Comparison of ENCODE assay signal across 9 cellular contexts in genomic region chr17:39939588-39940419, GRCh38. TPM values are rescaled to one million over a fixed set of nuclear protein-coding genes. Genes with fewer than 3 reads are reported as not detected.
DNase-seq lines count a peak whose midpoint lies in the region; ATAC-seq and TF ChIP-seq lines count a peak whose summit lies in the region.
"Had no signal": no experiment of that assay in that cellular context is flagged by ENCODE, and none has a peak within 500 bp of the region (broad histone marks: within the 10 kb centered on the region; RNA-seq: fewer than 3 reads in every experiment).

No MANE protein-coding gene starts in this region.

- peaks cover 5% of the 10 kb centered on the region; the same call in 1 of the 2 replicates for H3K4me1 ChIP-seq in HEK293 (ENCODE audit: control insufficient read depth, insufficient read depth, low read length)
- H3K4me1 ChIP-seq in naive thymus-derived CD4-positive, alpha-beta T cell (ENCODE audit: control insufficient read depth in 2 of 2, insufficient read depth in 2 of 2, low read length in 2 of 2), result peaks cover 4 to 7% of the 10 kb centered on the region in 2 donors

- DNase-seq in NCI-H1417 (lab: John Stamatoyannopoulos, UW) (peak in 2 of 3 experiments; percentile 14 to 53), NCI-H1417 treated with DMSO at 0.1 percent for 48 hours (lab: John Stamatoyannopoulos, UW) (no peak), brain microvascular endothelial cell (peak; percentile 87), HK-2 (ENCODE audit: unreplicated experiment) (no peak)
- peak in 6 of 9 donors; percentile 21 to 80 (median 61) for DNase-seq in naive thymus-derived CD4-positive, alpha-beta T cell

- in situ Hi-C loops in brain microvascular endothelial cell (cut with HindIII; ENCODE audit: low pct_ligation_motif_present, low sequenced_read_pairs), result no loop called here

- ATAC-seq in naive thymus-derived CD4-positive, alpha-beta T cell, result peak; percentile 87
- ATAC-seq in GM18909 (IDR thresholded peaks at IDR 0.05; ENCODE audit: poor library complexity, unreplicated experiment), result no peak

- no peaks in the 10 kb centered on the region for H3K9me3 ChIP-seq in HEK293 (ENCODE audit: control insufficient read depth, insufficient read depth, low read depth, low read length)
- no peaks in the 10 kb centered on the region for H3K9me3 ChIP-seq in naive thymus-derived CD4-positive, alpha-beta T cell (ENCODE audit: control insufficient read depth in 2 of 3, low read length in 3 of 3)

- no peaks in the 10 kb centered on the region for H3K27me3 ChIP-seq in brain microvascular endothelial cell (replicated peaks)
- no peaks in the 10 kb centered on the region for H3K27me3 ChIP-seq in naive thymus-derived CD4-positive, alpha-beta T cell (ENCODE audit: control insufficient read depth in 2 of 2, insufficient read depth in 2 of 2, low read length in 2 of 2)

- peaks cover 0 to 3% (median 0%) of the 10 kb centered on the region in 5 donors for H3K27me3 Mint-ChIP-seq in naive thymus-derived CD4-positive, alpha-beta T cell

- H3K27ac ChIP-seq in HEK293 (ENCODE audit: extremely low read depth, low read depth, low read length) (no peak overlapping the region), brain microvascular endothelial cell (peak overlapping the region; percentile 67)
- H3K27ac ChIP-seq in naive thymus-derived CD4-positive, alpha-beta T cell (ENCODE audit: low read depth, low read length), result no peak overlapping the region
- H3K27ac ChIP-seq: C4-2B had no signal

- peak overlapping the region in 5 of 9 donors; percentile 10 to 94 (median 86) for H3K27ac Mint-ChIP-seq in naive thymus-derived CD4-positive, alpha-beta T cell

- TF ChIP-seq CTCF in HEK293 (tag by site-specific recombination; IDR thresholded peaks at IDR 0.05) (peak; percentile 77), brain microvascular endothelial cell (IDR thresholded peaks at IDR 0.05; ENCODE audit: low read depth, low read length, missing control alignments) (peak; percentile 80)

- H3K4me1 Mint-ChIP-seq in naive thymus-derived CD4-positive, alpha-beta T cell, result peaks cover 5 to 23% (median 12%) of the 10 kb centered on the region in 7 donors

- H3K4me3 ChIP-seq in HEK293 (ENCODE audit: low read depth, low read length) (no peak overlapping the region), brain microvascular endothelial cell (ENCODE audit: low read depth, low read length) (no peak overlapping the region)
- no peak overlapping the region for H3K4me3 ChIP-seq in naive thymus-derived CD4-positive, alpha-beta T cell (ENCODE audit: low read length)

- intact Hi-C loops in naive thymus-derived CD4-positive, alpha-beta T cell (cut with micrococcal nuclease), result loop anchor here in 1 of 2 donors (1.0 kb wide), 1 partner anchor 14 kb away; no protein-coding TSS in a partner anchor

- peak overlapping the region in 1 of 10 donors; percentile 69 for H3K4me3 Mint-ChIP-seq in naive thymus-derived CD4-positive, alpha-beta T cell

- H3K36me3 ChIP-seq in HEK293 (ENCODE audit: control insufficient read depth in 2 of 2, insufficient read depth in 1 of 2, low read length in 2 of 2) (no peaks in the 10 kb centered on the region), brain microvascular endothelial cell (replicated peaks) (no peaks in the 10 kb centered on the region)
- H3K36me3 ChIP-seq in naive thymus-derived CD4-positive, alpha-beta T cell (ENCODE audit: control insufficient read depth in 2 of 3, insufficient read depth in 3 of 3, low read length in 3 of 3), result no peaks in the 10 kb centered on the region

- H3K36me3 Mint-ChIP-seq in naive thymus-derived CD4-positive, alpha-beta T cell, result peaks cover 0 to 3% (median 0%) of the 10 kb centered on the region in 5 donors

- POLR2A ChIA-PET in HEK293 (lab: Yijun Ruan, JAX), result interaction anchor here (0.5 to 1.2 kb wide), 2 partner anchors 11 to 210 kb away, joined by 3 to 4 read pairs; no protein-coding TSS in a partner anchor
- POLR2A ChIA-PET in naive thymus-derived CD4-positive, alpha-beta T cell (lab: Charles Lee), result interaction anchor here (0.7 kb wide), 1 partner anchor 174 kb away, joined by 3 read pairs; no protein-coding TSS in a partner anchor

- no peaks in the 10 kb centered on the region for H3K9me3 Mint-ChIP-seq in naive thymus-derived CD4-positive, alpha-beta T cell

- CTCF ChIA-PET in HEK293 (lab: Yijun Ruan, JAX), result interaction anchor here (0.6 to 3.8 kb wide), 18 partner anchors 8 to 318 kb away, joined by 3 to 35 read pairs (median 4); partner anchors contain the start of genes MIEN1 and PSMD3
- CTCF ChIA-PET in naive thymus-derived CD4-positive, alpha-beta T cell (lab: Charles Lee), result interaction anchor here (0.6 kb wide), 1 partner anchor 320 kb away, joined by 6 read pairs; no protein-coding TSS in a partner anchor

TF ChIP-seq in HEK293, 187 proteins besides CTCF, POLR2A, EP300 and RAD21 (continues in another document):
- TF ChIP-seq INSM2 (tag by site-specific recombination; IDR thresholded peaks at IDR 0.05) (no peak), ZNF513 (tag by site-specific recombination; IDR thresholded peaks at IDR 0.05) (no peak), ZNF10 (tag by site-specific recombination; IDR thresholded peaks at IDR 0.05) (peak; percentile 96)

TF ChIP-seq in PFSK-1, 5 proteins besides CTCF, POLR2A, EP300 and RAD21:
- TF ChIP-seq FOXP2 (optimal IDR thresholded peaks at IDR 0.05; ENCODE audit: borderline replicate concordance, extremely low read depth, extremely low read length, insufficient read depth) (peak; percentile 23), TAF1 (IDR thresholded peaks at IDR 0.05; ENCODE audit: borderline replicate concordance, insufficient read depth, low read length) (no peak)

RNA-seq across cellular contexts. Expression of gene LRRC3C, which starts 12.3 kb away (rescaled TPM):
- polyA plus RNA-seq in PFSK-1 (2012; ENCODE audit: insufficient read length, low read depth), result not detected
- total RNA-seq in naive thymus-derived CD4-positive, alpha-beta T cell, result under 1 TPM in 1 of 5 experiments, not detected in 4; 0.27 TPM
- polyA plus RNA-seq in naive thymus-derived CD4-positive, alpha-beta T cell, result not detected

RNA-seq across cellular contexts. Expression of gene ORMDL3, which starts 12.4 kb away (rescaled TPM):
- 47.9 TPM for polyA plus RNA-seq in PFSK-1 (2012; ENCODE audit: insufficient read length, low read depth)
- total RNA-seq in naive thymus-derived CD4-positive, alpha-beta T cell, result 100 to 1,000 TPM in 3 of 5 experiments, 10 to 100 TPM in 2; 77.6 to 205 (median 110) TPM
- polyA plus RNA-seq in naive thymus-derived CD4-positive, alpha-beta T cell, result 100 to 1,000 TPM; 167 to 197 TPM

RNA-seq across cellular contexts. Expression of gene GSDMB, which starts 21.4 kb away (rescaled TPM):
- polyA plus RNA-seq in PFSK-1 (2012; ENCODE audit: insufficient read length, low read depth), result 3.6 TPM
- 10 to 100 TPM; 25.6 to 92.4 (median 53.8) TPM for total RNA-seq in naive thymus-derived CD4-positive, alpha-beta T cell
- polyA plus RNA-seq in naive thymus-derived CD4-positive, alpha-beta T cell, result 1 to 10 TPM; 1.7 to 2.1 TPM

RNA-seq across cellular contexts. Expression of gene GSDMA, which starts 23.0 kb away (rescaled TPM):
- not detected for polyA plus RNA-seq in PFSK-1 (2012; ENCODE audit: insufficient read length, low read depth)
- total RNA-seq in naive thymus-derived CD4-positive, alpha-beta T cell, result 1 to 10 TPM in 1 of 5 experiments, under 1 TPM in 2, not detected in 2; 0.22 to 2.4 (median 0.75) TPM
- under 1 TPM; 0.61 to 0.69 TPM for polyA plus RNA-seq in naive thymus-derived CD4-positive, alpha-beta T cell

RNA-seq across cellular contexts. Expression of gene PSMD3, which starts 40.8 kb away (rescaled TPM):
- 338 TPM for polyA plus RNA-seq in PFSK-1 (2012; ENCODE audit: insufficient read length, low read depth)
- 100 to 1,000 TPM in 1 of 5 experiments, 10 to 100 TPM in 4; 55.7 to 111 (median 68.9) TPM for total RNA-seq in naive thymus-derived CD4-positive, alpha-beta T cell
- polyA plus RNA-seq in naive thymus-derived CD4-positive, alpha-beta T cell, result 10 to 100 TPM; 44.6 to 53.1 TPM

Comparison
In these comparisons a context has a peak if more than half of its experiments do, and no peak if none do; other contexts are left out.
1. DNase-seq: peak in NCI-H1417 (2 of 3), brain microvascular endothelial cell (single experiment) and naive thymus-derived CD4-positive, alpha-beta T cell (6 of 9); none in NCI-H1417 treated with DMSO at 0.1 percent for 48 hours (single experiment) and HK-2 (single experiment).